29 cellular contexts compared by ENCODE assay signal in the genomic region with DNA sequence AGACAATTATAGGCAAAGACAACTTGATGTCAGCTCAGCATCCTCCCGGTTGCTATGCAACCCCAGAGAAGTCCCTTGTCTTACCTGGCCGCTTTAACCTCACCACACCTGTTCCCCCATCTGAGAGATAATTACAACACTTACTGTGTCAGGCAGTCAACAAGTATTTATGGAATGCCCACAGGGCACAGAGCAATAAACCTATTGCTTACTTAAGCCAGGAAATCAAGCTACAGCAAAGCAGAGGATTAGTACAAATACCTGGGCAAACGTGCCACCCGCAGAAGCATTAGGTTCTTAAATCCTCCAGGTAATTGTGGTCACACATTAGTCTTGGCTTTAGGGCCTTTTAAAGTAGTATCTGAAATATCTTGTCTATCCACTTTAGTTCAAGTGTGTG.
DNase-seq lines count a peak whose midpoint lies in the region; ATAC-seq, FAIRE-seq and TF ChIP-seq lines count a peak whose summit lies in the region.
"Had no signal": no experiment of that assay in that cellular context is flagged by ENCODE, and none has a peak within 500 bp of the region (broad histone marks: within the 10 kb centered on the region; RNA-seq: fewer than 3 reads in every experiment).

No MANE protein-coding gene starts in this region.

- no peak overlapping the region for H3K18ac ChIP-seq in IMR-90 (ENCODE audit: low read depth, low read length)
- H3K18ac ChIP-seq in mesenchymal stem cell (ENCODE audit: low read depth in 1 of 2, low read length in 2 of 2), result no peak overlapping the region

- H3K27me3 ChIP-seq in IMR-90 (ENCODE audit: control insufficient read depth, insufficient read depth, low read length) (no peaks in the 10 kb centered on the region), bronchial epithelial cell (ENCODE audit: control insufficient read depth, insufficient read depth, low read length) (peaks cover 3% of the 10 kb centered on the region), mesenchymal stem cell (ENCODE audit: control insufficient read depth in 1 of 2, insufficient read depth in 1 of 2, low read length in 2 of 2) (peaks cover 0 to 28% of the 10 kb centered on the region in 2 experiments)
- H3K27me3 ChIP-seq: colonic mucosa had no signal

- no peak overlapping the region for H3K9ac ChIP-seq in IMR-90 (ENCODE audit: low read depth, low read length)
- no peak overlapping the region for H3K9ac ChIP-seq in mesenchymal stem cell (ENCODE audit: low read length)
- H3K9ac ChIP-seq: GM23248 had no signal

- H3K14ac ChIP-seq in IMR-90 (replicated peaks; ENCODE audit: low read depth, low read length) (no peak overlapping the region), mesenchymal stem cell (ENCODE audit: low read length in 2 of 2) (no peak overlapping the region)

- whole genome bisulfite sequencing in IMR-90 (ENCODE audit: extremely low coverage in 2 of 2, insufficient read length in 1 of 2), 2 experiments, result 100% methylated on average over 1 of the region's 4 CpGs; no CpG with 5 or more reads in 1 of the 2 experiments
- 96% methylated on average over 4 of the region's 4 CpGs for WGBS in mesenchymal stem cell

- TF ChIP-seq POLR2A in IMR-90 (IDR thresholded peaks at IDR 0.05; ENCODE audit: low read depth, low read length), result no peak

- H3K9me1 ChIP-seq in IMR-90 (ENCODE audit: insufficient read depth, low read length), result peaks cover 22% of the 10 kb centered on the region

- no peak overlapping the region for H2AFZ ChIP-seq in IMR-90 (replicated peaks; ENCODE audit: low read length, poor library complexity)
- no peak overlapping the region for H2AFZ ChIP-seq in mesenchymal stem cell (ENCODE audit: low read depth, low read length)
- H2AFZ ChIP-seq: GM23248 had no signal

- H3K27ac ChIP-seq in 22Rv1 (peak overlapping the region; percentile 30), IMR-90 (ENCODE audit: insufficient read depth, low read length) (no peak overlapping the region), mesenchymal stem cell (ENCODE audit: low read length, poor library complexity, severe bottlenecking) (no peak overlapping the region)
- H3K27ac ChIP-seq: colonic mucosa, GM23248, left ventricle myocardium inferior, skin epidermis, VCaP had no signal

- intact Hi-C loops in IMR-90 (cut with micrococcal nuclease), result loop anchor here (10.0 kb wide), 1 partner anchor 435 kb away; no protein-coding TSS in a partner anchor

- H3K79me1 ChIP-seq in IMR-90 (ENCODE audit: low read depth in 1 of 2, low read length in 2 of 2), result peaks cover 20 to 29% of the 10 kb centered on the region in 2 experiments
- H3K79me1 ChIP-seq in mesenchymal stem cell (replicated peaks; ENCODE audit: low read length, poor library complexity, severe bottlenecking), result peaks cover 14% of the 10 kb centered on the region

- H2BK20ac ChIP-seq in IMR-90 (ENCODE audit: low read depth, low read length), result peak overlapping the region; percentile 49; the same call in 1 of the 2 replicates

- no peak for TF ChIP-seq CTCF in 22Rv1 (IDR thresholded peaks at IDR 0.05)
- TF ChIP-seq CTCF in IMR-90 (conservative IDR thresholded peaks at IDR 0.05; ENCODE audit: low read depth, low read length), result no peak
- TF ChIP-seq CTCF in bronchial epithelial cell (IDR thresholded peaks at IDR 0.05; ENCODE audit: insufficient read depth, low read length, severe bottlenecking), result no peak
- no peak for TF ChIP-seq CTCF in endothelial cell (IDR thresholded peaks at IDR 0.05; ENCODE audit: unreplicated experiment)

- no peak for TF ChIP-seq RAD21 in IMR-90 (IDR thresholded peaks at IDR 0.05; ENCODE audit: low read length)

- H4K8ac ChIP-seq in IMR-90 (ENCODE audit: low read depth in 2 of 2, low read length in 2 of 2) (no peak overlapping the region), mesenchymal stem cell (ENCODE audit: low read length) (no peak overlapping the region)

- ATAC-seq in IMR-90 (ENCODE audit: low read depth), result no peak
- no peak for ATAC-seq in activated T-cell treated with anti-CD3 and anti-CD28 coated beads, Interleukin-2, amount 50 U/mL, for 72 hours (replicated peaks in 1 of 2)
- ATAC-seq: activated CD8-positive, alpha-beta memory T cell treated with anti-CD3 and anti-CD28 coated beads, Interleukin-2, amount 10 ng/mL, durations not matched to agents 7 days and 5 days; effector memory CD8-positive, alpha-beta T cell; naive thymus-derived CD4-positive, alpha-beta T cell; SK-N-SH treated with all-trans-retinoic acid at 6 μM for 48 hours had no signal

- no peaks in the 10 kb centered on the region for H3K36me3 Mint-ChIP-seq in endothelial cell (ENCODE audit: low read depth, unreplicated experiment)
- H3K36me3 Mint-ChIP-seq in activated T-cell treated with anti-CD3 and anti-CD28 coated beads, Interleukin-2, amount 50 U/mL, for 72 hours (ENCODE audit: insufficient read depth in 2 of 2), result no peaks in the 10 kb centered on the region
- H3K36me3 Mint-ChIP-seq: activated CD8-positive, alpha-beta memory T cell treated with anti-CD3 and anti-CD28 coated beads, Interleukin-2, amount 10 ng/mL, durations not matched to agents 7 days and 5 days; activated naive CD4-positive, alpha-beta T cell treated with anti-CD3 and anti-CD28 coated beads, Interleukin-2, amount 10 ng/mL, durations not matched to agents 7 days and 5 days; type B pancreatic cell had no signal

- H2BK120ac ChIP-seq in IMR-90 (ENCODE audit: low read depth, low read length), result peak overlapping the region; percentile 27
- H2BK120ac ChIP-seq in mesenchymal stem cell (ENCODE audit: low read depth, low read length), result no peak overlapping the region

- no peak for DNase-seq in IMR-90
- peak; percentile 64 for DNase-seq in NCI-H345 (lab: John Stamatoyannopoulos, UW)
- DNase-seq in bronchial epithelial cell (ENCODE audit: low read depth), result peak; percentile 72
- DNase-seq in H4 (ENCODE audit: low spot score), result no peak
- no peak for DNase-seq in mesenchymal stem cell
- DNase-seq in endothelial cell (ENCODE audit: low spot score), result no peak
- DNase-seq in activated T-cell treated with anti-CD3 and anti-CD28 coated beads, Interleukin-2, amount 50 U/mL, for 72 hours, result no peak
- DNase-seq: activated CD4-positive, alpha-beta T cell treated with anti-CD3 and anti-CD28 coated beads, Interleukin-2, amount 10 ng/mL, durations not matched to agents 7 days and 5 days; activated CD8-positive, alpha-beta memory T cell treated with anti-CD3 and anti-CD28 coated beads, Interleukin-2, amount 10 ng/mL, durations not matched to agents 7 days and 5 days; activated naive CD4-positive, alpha-beta T cell treated with anti-CD3 and anti-CD28 coated beads, Interleukin-2, amount 10 ng/mL, durations not matched to agents 7 days and 5 days; amniotic stem cell; colonic mucosa; effector memory CD8-positive, alpha-beta T cell; EL; GM23248; hypothalamus; KBM-7; left ventricle myocardium inferior; naive thymus-derived CD4-positive, alpha-beta T cell; NCI-H187; NCI-H524 treated with DMSO at 0.1 percent for 48 hours; stimulated activated CD4-positive, alpha-beta T cell treated with anti-CD3 and anti-CD28 coated beads, Interleukin-1b, Interleukin-23, amount 100 ng/mL, for 48 hours had no signal

- H3K4ac ChIP-seq in IMR-90 (ENCODE audit: low read depth, low read length) (peak overlapping the region; percentile 34; the same call in 1 of the 2 replicates), mesenchymal stem cell (ENCODE audit: low read depth in 1 of 2, low read length in 2 of 2) (no peak overlapping the region)

- no peak overlapping the region for H2AK9ac ChIP-seq in IMR-90 (replicated peaks; ENCODE audit: low read depth, low read length, poor library complexity)

- H2BK5ac ChIP-seq in IMR-90 (ENCODE audit: low read depth, low read length, poor library complexity, severe bottlenecking), result no peak overlapping the region
- no peak overlapping the region for H2BK5ac ChIP-seq in mesenchymal stem cell (ENCODE audit: low read depth, low read length, poor library complexity, severe bottlenecking)

- H3K4me1 ChIP-seq in IMR-90 (ENCODE audit: control insufficient read depth, insufficient read depth, low read length), result peaks cover 15% of the 10 kb centered on the region
- H3K4me1 ChIP-seq in mesenchymal stem cell (ENCODE audit: control insufficient read depth, insufficient read depth, low read depth, low read length), result peaks cover 19% of the 10 kb centered on the region
- H3K4me1 ChIP-seq: colonic mucosa had no signal

- H3K27me3 Mint-ChIP-seq in endothelial cell (ENCODE audit: unreplicated experiment), result no peaks in the 10 kb centered on the region
- no peaks in the 10 kb centered on the region for H3K27me3 Mint-ChIP-seq in activated T-cell treated with anti-CD3 and anti-CD28 coated beads, Interleukin-2, amount 50 U/mL, for 72 hours (ENCODE audit: low read depth)
- H3K27me3 Mint-ChIP-seq: activated CD4-positive, alpha-beta T cell treated with anti-CD3 and anti-CD28 coated beads, Interleukin-2, amount 10 ng/mL, durations not matched to agents 7 days and 5 days had no signal

- in situ Hi-C loops in IMR-90 (cut with MboI; ENCODE audit: low sequenced_read_pairs), result no loop called here

- H3K9me3 ChIP-seq in IMR-90 (ENCODE audit: control insufficient read depth, insufficient read depth, low read length), result no peaks in the 10 kb centered on the region
- H3K9me3 ChIP-seq in mesenchymal stem cell (ENCODE audit: control insufficient read depth, low read length), result no peaks in the 10 kb centered on the region
- H3K9me3 ChIP-seq: colonic mucosa, left ventricle myocardium inferior had no signal

- POLR2A ChIA-PET in IMR-90 (lab: Charles Lee; ENCODE audit: unreplicated experiment), result no interaction called here

- no peaks in the 10 kb centered on the region for H3K9me3 Mint-ChIP-seq in endothelial cell (ENCODE audit: unreplicated experiment)
- H3K9me3 Mint-ChIP-seq in activated T-cell treated with anti-CD3 and anti-CD28 coated beads, Interleukin-2, amount 50 U/mL, for 72 hours, result no peaks in the 10 kb centered on the region
- H3K9me3 Mint-ChIP-seq: activated CD4-positive, alpha-beta T cell treated with anti-CD3 and anti-CD28 coated beads, Interleukin-2, amount 10 ng/mL, durations not matched to agents 7 days and 5 days; activated naive CD4-positive, alpha-beta T cell treated with anti-CD3 and anti-CD28 coated beads, Interleukin-2, amount 10 ng/mL, durations not matched to agents 7 days and 5 days; effector memory CD8-positive, alpha-beta T cell; naive thymus-derived CD4-positive, alpha-beta T cell; T-helper 2 cell treated with Interferon-gamma antibody and Interleukin-4, amounts not matched to agents 5 μg/mL and 100 μg/mL, for 36 hours; type B pancreatic cell had no signal

- no peak for FAIRE-seq in bronchial epithelial cell (lab: Jason Lieb, UNC)

- no peak overlapping the region for H3K56ac ChIP-seq in IMR-90 (ENCODE audit: extremely low read depth, insufficient read depth, low read length)

- peaks cover 20% of the 10 kb centered on the region for H3K4me1 Mint-ChIP-seq in endothelial cell (ENCODE audit: unreplicated experiment)
- no peaks in the 10 kb centered on the region for H3K4me1 Mint-ChIP-seq in activated T-cell treated with anti-CD3 and anti-CD28 coated beads, Interleukin-2, amount 50 U/mL, for 72 hours (ENCODE audit: low read depth)
- H3K4me1 Mint-ChIP-seq: activated CD4-positive, alpha-beta T cell treated with anti-CD3 and anti-CD28 coated beads, Interleukin-2, amount 10 ng/mL, durations not matched to agents 7 days and 5 days; activated CD8-positive, alpha-beta memory T cell treated with anti-CD3 and anti-CD28 coated beads, Interleukin-2, amount 10 ng/mL, durations not matched to agents 7 days and 5 days; activated naive CD4-positive, alpha-beta T cell treated with anti-CD3 and anti-CD28 coated beads, Interleukin-2, amount 10 ng/mL, durations not matched to agents 7 days and 5 days; naive thymus-derived CD4-positive, alpha-beta T cell had no signal

- H4K91ac ChIP-seq in IMR-90 (ENCODE audit: insufficient read depth, low read depth, low read length) (peak overlapping the region; percentile 53; the same call in 1 of the 2 replicates), mesenchymal stem cell (ENCODE audit: low read length) (no peak overlapping the region)

- no peak overlapping the region for H2BK12ac ChIP-seq in mesenchymal stem cell (ENCODE audit: low read length in 2 of 2)

- no peaks in the 10 kb centered on the region for H4K20me1 ChIP-seq in IMR-90 (ENCODE audit: insufficient read depth, low read length)

- no peak overlapping the region for H4K5ac ChIP-seq in IMR-90 (ENCODE audit: low read depth, low read length)

- H3K4me2 ChIP-seq in IMR-90 (ENCODE audit: low read depth, low read length) (no peak overlapping the region), mesenchymal stem cell (ENCODE audit: low read length, poor library complexity, severe bottlenecking) (no peak overlapping the region)

- H2BK15ac ChIP-seq in IMR-90 (ENCODE audit: low read depth, low read length) (no peak overlapping the region), mesenchymal stem cell (ENCODE audit: low read depth, poor library complexity, severe bottlenecking) (no peak overlapping the region)

- CTCF ChIA-PET in IMR-90 (lab: Yijun Ruan, JAX), result interaction anchor here (0.7 kb wide), 1 partner anchor 37 kb away, joined by 3 read pairs; no protein-coding TSS in a partner anchor

- H3K36me3 ChIP-seq in IMR-90 (ENCODE audit: control insufficient read depth, insufficient read depth, low read length) (no peaks in the 10 kb centered on the region), bronchial epithelial cell (ENCODE audit: control insufficient read depth, insufficient read depth, low read length) (no peaks in the 10 kb centered on the region), mesenchymal stem cell (ENCODE audit: control insufficient read depth in 1 of 2, insufficient read depth in 2 of 2, low read depth in 1 of 2, low read length in 2 of 2) (no peaks in the 10 kb centered on the region)
- H3K36me3 ChIP-seq: colonic mucosa, left ventricle myocardium inferior had no signal

- BruUV-seq in IMR-90 (replicated peaks; lab: Mats Ljungman, UMichigan), result no TSS peak

- H2AK5ac ChIP-seq in IMR-90 (ENCODE audit: low read depth, low read length) (peak overlapping the region; percentile 22; the same call in 1 of the 2 replicates), mesenchymal stem cell (ENCODE audit: low read length, severe bottlenecking) (no peak overlapping the region)

- no peak overlapping the region for H3K4me3 ChIP-seq in IMR-90 (ENCODE audit: insufficient read depth, low read depth, low read length)
- no peak overlapping the region for H3K4me3 ChIP-seq in bronchial epithelial cell (ENCODE audit: low read depth, low read length)
- no peak overlapping the region for H3K4me3 ChIP-seq in mesenchymal stem cell (ENCODE audit: insufficient read depth in 1 of 2, low read depth in 1 of 2, low read length in 2 of 2)
- H3K4me3 ChIP-seq: colonic mucosa, GM23248, left ventricle myocardium inferior, skin epidermis had no signal

- H3K27ac Mint-ChIP-seq in endothelial cell (ENCODE audit: unreplicated experiment), result no peak overlapping the region
- no peak overlapping the region for H3K27ac Mint-ChIP-seq in activated T-cell treated with anti-CD3 and anti-CD28 coated beads, Interleukin-2, amount 50 U/mL, for 72 hours
- H3K27ac Mint-ChIP-seq: activated CD4-positive, alpha-beta T cell treated with anti-CD3 and anti-CD28 coated beads, Interleukin-2, amount 10 ng/mL, durations not matched to agents 7 days and 5 days; activated CD8-positive, alpha-beta memory T cell treated with anti-CD3 and anti-CD28 coated beads, Interleukin-2, amount 10 ng/mL, durations not matched to agents 7 days and 5 days; activated naive CD4-positive, alpha-beta T cell treated with anti-CD3 and anti-CD28 coated beads, Interleukin-2, amount 10 ng/mL, durations not matched to agents 7 days and 5 days; effector memory CD8-positive, alpha-beta T cell; mesothelial cell of epicardium; naive thymus-derived CD4-positive, alpha-beta T cell; T-helper 2 cell treated with Interferon-gamma antibody and Interleukin-4, amounts not matched to agents 5 μg/mL and 100 μg/mL, for 36 hours; type B pancreatic cell had no signal

- no peak overlapping the region for H3K23ac ChIP-seq in IMR-90 (ENCODE audit: low read depth, low read length)
- no peak overlapping the region for H3K23ac ChIP-seq in mesenchymal stem cell (ENCODE audit: low read length in 2 of 2)

- dilution Hi-C loops in IMR-90 (cut with HindIII; ENCODE audit: low sequenced_read_pairs, unreplicated experiment), result no loop called here

- no peak overlapping the region for H3K4me3 Mint-ChIP-seq in endothelial cell (ENCODE audit: unreplicated experiment)
- no peak overlapping the region for H3K4me3 Mint-ChIP-seq in activated T-cell treated with anti-CD3 and anti-CD28 coated beads, Interleukin-2, amount 50 U/mL, for 72 hours
- H3K4me3 Mint-ChIP-seq: activated CD4-positive, alpha-beta T cell treated with anti-CD3 and anti-CD28 coated beads, Interleukin-2, amount 10 ng/mL, durations not matched to agents 7 days and 5 days; activated CD8-positive, alpha-beta memory T cell treated with anti-CD3 and anti-CD28 coated beads, Interleukin-2, amount 10 ng/mL, durations not matched to agents 7 days and 5 days; activated naive CD4-positive, alpha-beta T cell treated with anti-CD3 and anti-CD28 coated beads, Interleukin-2, amount 10 ng/mL, durations not matched to agents 7 days and 5 days; effector memory CD8-positive, alpha-beta T cell; mesothelial cell of epicardium; naive thymus-derived CD4-positive, alpha-beta T cell; T-helper 2 cell treated with Interferon-gamma antibody and Interleukin-4, amounts not matched to agents 5 μg/mL and 100 μg/mL, for 36 hours; type B pancreatic cell had no signal

Comparison
In these comparisons a context has a peak if more than half of its experiments do, and no peak if none do; other contexts are left out.
1. DNase-seq: peak in NCI-H345 (single experiment) and bronchial epithelial cell (single experiment); none in IMR-90 (single experiment), H4 (single experiment), mesenchymal stem cell (single experiment), endothelial cell (single experiment) and activated T-cell treated with anti-CD3 and anti-CD28 coated beads, Interleukin-2, amount 50 U/mL, for 72 hours (0 of 2).